Comparison of ENCODE assay signal across 22 cellular contexts in genomic region chr12:101769865-101770264, GRCh38. TPM values are rescaled to one million over a fixed set of nuclear protein-coding genes. Genes with fewer than 3 reads are reported as not detected.
DNase-seq lines count a peak whose midpoint lies in the region; ATAC-seq and TF ChIP-seq lines count a peak whose summit lies in the region.
"Had no signal": no experiment of that assay in that cellular context is flagged by ENCODE, and none has a peak within 500 bp of the region (broad histone marks: within the 10 kb centered on the region; RNA-seq: fewer than 3 reads in every experiment).

No MANE protein-coding gene starts in this region.

- H3K4me3 Mint-ChIP-seq in activated naive CD8-positive, alpha-beta T cell treated with anti-CD3 and anti-CD28 coated beads, Interleukin-2, amount 50 U/mL, for 24 hours = no peak overlapping the region
- H3K4me3 Mint-ChIP-seq in activated naive CD8-positive, alpha-beta T cell treated with anti-CD3 and anti-CD28 coated beads for 36 hours = no peak overlapping the region
- no peak overlapping the region for H3K4me3 Mint-ChIP-seq in T-helper 2 cell treated with Interferon-gamma antibody and Interleukin-4, amounts not matched to agents 5 μg/mL and 100 μg/mL, for 36 hours
- H3K4me3 Mint-ChIP-seq: CD4-positive, alpha-beta T cell had no signal

- no peaks in the 10 kb centered on the region for H3K27me3 Mint-ChIP-seq in activated naive CD8-positive, alpha-beta T cell treated with anti-CD3 and anti-CD28 coated beads, Interleukin-2, amount 50 U/mL, for 24 hours
- H3K27me3 Mint-ChIP-seq in activated naive CD8-positive, alpha-beta T cell treated with anti-CD3 and anti-CD28 coated beads for 36 hours = no peaks in the 10 kb centered on the region
- H3K27me3 Mint-ChIP-seq in T-helper 2 cell treated with Interferon-gamma antibody and Interleukin-4, amounts not matched to agents 5 μg/mL and 100 μg/mL, for 36 hours (ENCODE audit: low read depth) = no peaks in the 10 kb centered on the region
- H3K27me3 Mint-ChIP-seq: CD4-positive, alpha-beta T cell had no signal

- peak overlapping the region; percentile 46 for H3K27ac Mint-ChIP-seq in activated naive CD8-positive, alpha-beta T cell treated with anti-CD3 and anti-CD28 coated beads, Interleukin-2, amount 50 U/mL, for 24 hours
- no peak overlapping the region for H3K27ac Mint-ChIP-seq in activated naive CD8-positive, alpha-beta T cell treated with anti-CD3 and anti-CD28 coated beads for 36 hours
- no peak overlapping the region for H3K27ac Mint-ChIP-seq in T-helper 2 cell treated with Interferon-gamma antibody and Interleukin-4, amounts not matched to agents 5 μg/mL and 100 μg/mL, for 36 hours
- H3K27ac Mint-ChIP-seq: CD4-positive, alpha-beta T cell had no signal

- no peak overlapping the region for H3K4me3 ChIP-seq in HEK293 (ENCODE audit: low read depth, low read length)
- H3K4me3 ChIP-seq: BLaER1, SJSA1 had no signal

- peaks cover 28% of the 10 kb centered on the region for H3K36me3 Mint-ChIP-seq in activated naive CD8-positive, alpha-beta T cell treated with anti-CD3 and anti-CD28 coated beads, Interleukin-2, amount 50 U/mL, for 24 hours (ENCODE audit: low read depth)
- peaks cover 10% of the 10 kb centered on the region for H3K36me3 Mint-ChIP-seq in activated naive CD8-positive, alpha-beta T cell treated with anti-CD3 and anti-CD28 coated beads for 36 hours
- H3K36me3 Mint-ChIP-seq in T-helper 2 cell treated with Interferon-gamma antibody and Interleukin-4, amounts not matched to agents 5 μg/mL and 100 μg/mL, for 36 hours (ENCODE audit: low read depth) = peaks cover 46% of the 10 kb centered on the region

- no peak for ATAC-seq in activated naive CD8-positive, alpha-beta T cell treated with anti-CD3 and anti-CD28 coated beads, Interleukin-2, amount 50 U/mL, for 24 hours
- ATAC-seq: Right ventricle myocardium inferior had no signal

- H3K9me3 Mint-ChIP-seq in activated naive CD8-positive, alpha-beta T cell treated with anti-CD3 and anti-CD28 coated beads, Interleukin-2, amount 50 U/mL, for 24 hours = no peaks in the 10 kb centered on the region
- H3K9me3 Mint-ChIP-seq in activated naive CD8-positive, alpha-beta T cell treated with anti-CD3 and anti-CD28 coated beads for 36 hours = no peaks in the 10 kb centered on the region
- H3K9me3 Mint-ChIP-seq in T-helper 2 cell treated with Interferon-gamma antibody and Interleukin-4, amounts not matched to agents 5 μg/mL and 100 μg/mL, for 36 hours = no peaks in the 10 kb centered on the region
- H3K9me3 Mint-ChIP-seq: CD4-positive, alpha-beta T cell had no signal

- no peaks in the 10 kb centered on the region for H3K4me1 ChIP-seq in HEK293 (ENCODE audit: control insufficient read depth, insufficient read depth, low read length)
- H3K4me1 ChIP-seq: SJSA1 had no signal

- H3K36me3 ChIP-seq in HEK293 (ENCODE audit: control insufficient read depth in 2 of 2, insufficient read depth in 1 of 2, low read length in 2 of 2) = peaks cover 9 to 24% of the 10 kb centered on the region in 2 experiments; a peak in 1 of 3 replicates

- POLR2A ChIA-PET in HEK293 (lab: Yijun Ruan, JAX) = no interaction called here

- DNase-seq in activated naive CD8-positive, alpha-beta T cell treated with anti-CD3 and anti-CD28 coated beads, Interleukin-2, amount 50 U/mL, for 24 hours = no peak
- no peak for DNase-seq in activated naive CD8-positive, alpha-beta T cell treated with anti-CD3 and anti-CD28 coated beads for 36 hours
- DNase-seq in NCI-H69 (lab: John Stamatoyannopoulos, UW) (peak; percentile 29), OCI-M1 (lab: John Stamatoyannopoulos, UW) (no peak), putamen (ENCODE audit: low spot score) (no peak)
- no peak for DNase-seq in T-helper 2 cell treated with Interferon-gamma antibody and Interleukin-4, amounts not matched to agents 5 μg/mL and 100 μg/mL, for 36 hours (ENCODE audit: low spot score)
- DNase-seq: CD4-positive, alpha-beta T cell; DMS79 treated with DMSO at 0.1 percent for 48 hours; GOT3; HCEC 1CT; IMR-90; MV-4-11; NCI-H1105 treated with DMSO at 0.1 percent for 48 hours; NCI-H2081 treated with DMSO at 0.1 percent for 48 hours; NCI-H774; T-helper 1 cell; T-helper 9 cell had no signal

- CTCF ChIA-PET in HEK293 (lab: Yijun Ruan, JAX) = interaction anchor here (0.7 to 1.2 kb wide), 3 partner anchors 10 to 70 kb away, joined by 3 to 4 read pairs (median 4); no protein-coding TSS in a partner anchor

- no peak overlapping the region for H3K27ac ChIP-seq in HEK293 (ENCODE audit: extremely low read depth, low read depth, low read length)
- H3K27ac ChIP-seq: BLaER1, SJSA1 had no signal

- peaks cover 9% of the 10 kb centered on the region for H3K4me1 Mint-ChIP-seq in activated naive CD8-positive, alpha-beta T cell treated with anti-CD3 and anti-CD28 coated beads, Interleukin-2, amount 50 U/mL, for 24 hours
- no peaks in the 10 kb centered on the region for H3K4me1 Mint-ChIP-seq in activated naive CD8-positive, alpha-beta T cell treated with anti-CD3 and anti-CD28 coated beads for 36 hours
- H3K4me1 Mint-ChIP-seq in T-helper 2 cell treated with Interferon-gamma antibody and Interleukin-4, amounts not matched to agents 5 μg/mL and 100 μg/mL, for 36 hours (ENCODE audit: low read depth) = peaks cover 23% of the 10 kb centered on the region

- H3K9me3 ChIP-seq in HEK293 (ENCODE audit: control insufficient read depth, insufficient read depth, low read depth, low read length) = no peaks in the 10 kb centered on the region
- H3K9me3 ChIP-seq: BLaER1, SJSA1 had no signal

- no peak for TF ChIP-seq CTCF in HEK293 (tag by site-specific recombination; IDR thresholded peaks at IDR 0.05)

TF ChIP-seq in HEK293, 187 proteins besides CTCF, POLR2A, EP300 and RAD21:
- TF ChIP-seq ZNF366 (tag by site-specific recombination; conservative IDR thresholded peaks at IDR 0.05) (peak; percentile 28; the same call in 1 of the 2 replicates), ZNF629 (tag by site-specific recombination; IDR thresholded peaks at IDR 0.05) (peak; percentile 56; the same call in 1 of the 2 replicates), PRDM1 (tag by site-specific recombination; IDR thresholded peaks at IDR 0.05) (peak; percentile 21; the same call in 1 of the 2 replicates), ZNF707 (tag by site-specific recombination; IDR thresholded peaks at IDR 0.05) (no peak)
- TF ChIP-seq, protein P1, sequence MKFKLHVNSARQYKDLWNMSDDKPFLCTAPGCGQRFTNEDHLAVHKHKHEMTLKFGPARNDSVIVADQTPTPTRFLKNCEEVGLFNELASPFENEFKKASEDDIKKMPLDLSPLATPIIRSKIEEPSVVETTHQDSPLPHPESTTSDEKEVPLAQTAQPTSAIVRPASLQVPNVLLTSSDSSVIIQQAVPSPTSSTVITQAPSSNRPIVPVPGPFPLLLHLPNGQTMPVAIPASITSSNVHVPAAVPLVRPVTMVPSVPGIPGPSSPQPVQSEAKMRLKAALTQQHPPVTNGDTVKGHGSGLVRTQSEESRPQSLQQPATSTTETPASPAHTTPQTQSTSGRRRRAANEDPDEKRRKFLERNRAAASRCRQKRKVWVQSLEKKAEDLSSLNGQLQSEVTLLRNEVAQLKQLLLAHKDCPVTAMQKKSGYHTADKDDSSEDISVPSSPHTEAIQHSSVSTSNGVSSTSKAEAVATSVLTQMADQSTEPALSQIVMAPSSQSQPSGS (tag by site-specific recombination; IDR thresholded peaks at IDR 0.05; ENCODE audit: low read depth) = peak; percentile 83
- TF ChIP-seq, protein P2, sequence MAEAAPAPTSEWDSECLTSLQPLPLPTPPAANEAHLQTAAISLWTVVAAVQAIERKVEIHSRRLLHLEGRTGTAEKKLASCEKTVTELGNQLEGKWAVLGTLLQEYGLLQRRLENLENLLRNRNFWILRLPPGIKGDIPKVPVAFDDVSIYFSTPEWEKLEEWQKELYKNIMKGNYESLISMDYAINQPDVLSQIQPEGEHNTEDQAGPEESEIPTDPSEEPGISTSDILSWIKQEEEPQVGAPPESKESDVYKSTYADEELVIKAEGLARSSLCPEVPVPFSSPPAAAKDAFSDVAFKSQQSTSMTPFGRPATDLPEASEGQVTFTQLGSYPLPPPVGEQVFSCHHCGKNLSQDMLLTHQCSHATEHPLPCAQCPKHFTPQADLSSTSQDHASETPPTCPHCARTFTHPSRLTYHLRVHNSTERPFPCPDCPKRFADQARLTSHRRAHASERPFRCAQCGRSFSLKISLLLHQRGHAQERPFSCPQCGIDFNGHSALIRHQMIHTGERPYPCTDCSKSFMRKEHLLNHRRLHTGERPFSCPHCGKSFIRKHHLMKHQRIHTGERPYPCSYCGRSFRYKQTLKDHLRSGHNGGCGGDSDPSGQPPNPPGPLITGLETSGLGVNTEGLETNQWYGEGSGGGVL (tag by site-specific recombination; IDR thresholded peaks at IDR 0.05) = peak; percentile 33; the same call in 1 of the 2 replicates

RNA-seq across cellular contexts. Expression of gene SYCP3, which starts 30.6 kb away (rescaled TPM):
- under 1 TPM; 0.21 to 0.22 TPM for total RNA-seq in activated naive CD8-positive, alpha-beta T cell treated with anti-CD3 and anti-CD28 coated beads for 36 hours
- total RNA-seq: IMR-90, M059J, Right ventricle myocardium inferior, SJSA1 had no signal
